ENCODE assay signal across 1 cellular context in genomic region chr11:62138630-62139425, GRCh38.
TF ChIP-seq lines count a peak whose summit lies in the region.

No MANE protein-coding gene starts in this region.

TF ChIP-seq in H1, 55 proteins besides CTCF, POLR2A, EP300 and RAD21:
- TF ChIP-seq CHD7 (IDR thresholded peaks at IDR 0.05; ENCODE audit: insufficient replicate concordance, low read length) = no peak
- TF ChIP-seq MAFK (IDR thresholded peaks at IDR 0.05; ENCODE audit: low read depth, low read length) = no peak
TF ChIP-seq in H1: peak in this region for 0.
